In genomic region chr2:230713331-230714121, GRCh38 we compare ENCODE assay signal across 8 cellular contexts. TPM values are rescaled to one million over a fixed set of nuclear protein-coding genes. Genes with fewer than 3 reads are reported as not detected.
DNase-seq lines count a peak whose midpoint lies in the region; ATAC-seq and TF ChIP-seq lines count a peak whose summit lies in the region.

No MANE protein-coding gene starts in this region.

- BruUV-seq in Panc1 (replicated peaks; lab: Mats Ljungman, UMichigan), result no TSS peak

- H3K4me1 ChIP-seq in Panc1 (ENCODE audit: control insufficient read depth, insufficient read depth, low read length), result peaks cover 17% of the 10 kb centered on the region
- H3K4me1 ChIP-seq in neutrophil (ENCODE audit: control insufficient read depth in 1 of 2, insufficient read depth in 1 of 2, low read depth in 1 of 2, low read length in 1 of 2), result peaks cover 80 to 82% of the 10 kb centered on the region in 2 experiments

- no peak for TF ChIP-seq CTCF in Panc1 (IDR thresholded peaks at IDR 0.05)
- TF ChIP-seq CTCF in neutrophil (IDR thresholded peaks at IDR 0.05), result no peak

- peak overlapping the region; percentile 78 for H3K27ac ChIP-seq in Panc1 (ENCODE audit: low read length)
- H3K27ac ChIP-seq in neutrophil, result peak overlapping the region; percentile 92

- H3K27me3 ChIP-seq in Panc1 (ENCODE audit: control insufficient read depth, insufficient read depth, low read length) (no peaks in the 10 kb centered on the region), neutrophil (no peaks in the 10 kb centered on the region)

- POLR2A ChIA-PET in Panc1 (lab: Charles Lee), result no interaction called here

- intact Hi-C loops in Panc1 (cut with micrococcal nuclease; ENCODE audit: unreplicated experiment), result loop anchor here (10.0 kb wide), 1 partner anchor 81 kb away; no protein-coding TSS in a partner anchor

- DNase-seq in Panc1 (ENCODE audit: low read depth, low spot score) (no peak), activated gamma-delta T cell (lab: John Stamatoyannopoulos, UW) (peak; percentile 28), germinal center (ENCODE audit: low spot score) (peak; percentile 38), ureter (ENCODE audit: low spot score) (peak; percentile 48), NCI-H2171 (lab: John Stamatoyannopoulos, UW) (no peak)

- H3K36me3 ChIP-seq in Panc1 (ENCODE audit: control insufficient read depth, insufficient read depth, low read length) (no peaks in the 10 kb centered on the region; the same call in 1 of the 2 replicates), neutrophil (no peaks in the 10 kb centered on the region)

- H3K9me3 ChIP-seq in Panc1 (ENCODE audit: control insufficient read depth, insufficient read depth, low read depth, low read length), result no peaks in the 10 kb centered on the region
- H3K9me3 ChIP-seq in neutrophil, result no peaks in the 10 kb centered on the region

- in situ Hi-C loops in Panc1 (cut with HindIII; ENCODE audit: low pct_unique_long_range_greater_than_20kb, low sequenced_read_pairs), result no loop called here

- H3K4me3 ChIP-seq in Panc1 (ENCODE audit: low read depth in 2 of 2, low read length in 2 of 2) (peak overlapping the region; percentile 82 to 88), neutrophil (ENCODE audit: low read depth in 1 of 2, low read length in 1 of 2) (peak overlapping the region; percentile 95 to 96)

- ATAC-seq in GM18867 (IDR thresholded peaks at IDR 0.05; ENCODE audit: unreplicated experiment), result peak; percentile 21
- ATAC-seq in HG02973 (IDR thresholded peaks at IDR 0.05; ENCODE audit: unreplicated experiment), result peak; percentile 11
- ATAC-seq in Panc1, result peak; percentile 24

- CTCF ChIA-PET in Panc1 (lab: Charles Lee), result no interaction called here

RNA-seq across cellular contexts. Expression of gene CAB39, which starts 0.9 kb away (rescaled TPM):
- 39.9 TPM for total RNA-seq in Panc1 (2021; ENCODE audit: unreplicated experiment)
- polyA plus RNA-seq in Panc1 (2012; ENCODE audit: insufficient read length), result 24.9 TPM
- total RNA-seq in ureter, result 85.8 TPM

Comparison
In these comparisons a context has a peak if more than half of its experiments do, and no peak if none do; other contexts are left out.
1. DNase-seq: peak in activated gamma-delta T cell (single experiment), germinal center (single experiment) and ureter (single experiment); none in Panc1 (single experiment) and NCI-H2171 (single experiment).
2. Peak in every context shown above with its lines, with median percentiles within 50 percentile points of each other: ATAC-seq.